In genomic region chr6:141484726-141485125, GRCh38 we compare ENCODE assay signal across 8 cellular contexts.
DNase-seq lines count a peak whose midpoint lies in the region; ATAC-seq and TF ChIP-seq lines count a peak whose summit lies in the region.

No MANE protein-coding gene starts in this region.

- H3K27me3 Mint-ChIP-seq in activated naive CD4-positive, alpha-beta T cell treated with anti-CD3 and anti-CD28 coated beads, Interleukin-2, amount 50 U/mL, for 24 hours: no peaks in the 10 kb centered on the region

- POLR2A ChIA-PET in RWPE1 (lab: Yijun Ruan, JAX; ENCODE audit: low non-redundant PET): no interaction called here

- ATAC-seq in activated CD4-positive, CD25-positive, alpha-beta regulatory T cell treated with anti-CD3 and anti-CD28 coated beads, Interleukin-2, amount 50 U/mL, for 24 hours: peak; percentile 59 to 63

- no peaks in the 10 kb centered on the region for H3K27me3 ChIP-seq in Karpas-422 (ENCODE audit: low read length)

- H3K9me3 Mint-ChIP-seq in activated naive CD4-positive, alpha-beta T cell treated with anti-CD3 and anti-CD28 coated beads, Interleukin-2, amount 50 U/mL, for 24 hours: peaks cover 11% of the 10 kb centered on the region

- H3K4me3 Mint-ChIP-seq in activated naive CD4-positive, alpha-beta T cell treated with anti-CD3 and anti-CD28 coated beads, Interleukin-2, amount 50 U/mL, for 24 hours: peak overlapping the region; percentile 64

- peak overlapping the region; percentile 90 for H3K27ac ChIP-seq in Karpas-422 (ENCODE audit: low read length)
- H3K27ac ChIP-seq in RWPE1: no peak overlapping the region

- H3K4me2 ChIP-seq in Karpas-422 (ENCODE audit: low read depth, low read length, poor library complexity, severe bottlenecking): peak overlapping the region; percentile 67

- peaks cover 40% of the 10 kb centered on the region for H3K4me1 ChIP-seq in Karpas-422 (ENCODE audit: low read length)

- H3K36me3 Mint-ChIP-seq in activated naive CD4-positive, alpha-beta T cell treated with anti-CD3 and anti-CD28 coated beads, Interleukin-2, amount 50 U/mL, for 24 hours: no peaks in the 10 kb centered on the region

- TF ChIP-seq CTCF in RWPE1 (conservative IDR thresholded peaks at IDR 0.05; ENCODE audit: low read depth): no peak

- H3K9me2 ChIP-seq in Karpas-422 (replicated peaks; ENCODE audit: insufficient read depth, low read length): no peaks in the 10 kb centered on the region

- H3K9me3 ChIP-seq in Karpas-422 (ENCODE audit: low read length): no peaks in the 10 kb centered on the region

- peak overlapping the region; percentile 50; the same call in 1 of the 2 replicates for H3K4me3 ChIP-seq in Karpas-422 (ENCODE audit: low read length)

- H3K36me3 ChIP-seq in Karpas-422 (ENCODE audit: insufficient read depth, low read length): no peaks in the 10 kb centered on the region

- DNase-seq in activated CD4-positive, CD25-positive, alpha-beta regulatory T cell (lab: John Stamatoyannopoulos, UW): no peak
- DNase-seq in H4 (ENCODE audit: low spot score) (peak; percentile 45), Karpas-422 (peak; percentile 86), COR-L47 (lab: John Stamatoyannopoulos, UW) (no peak), RWPE1 (ENCODE audit: low spot score) (no peak)
- peak in 2 of 3 donors; percentile 6 to 7 for DNase-seq in stimulated activated CD4-positive, alpha-beta T cell treated with anti-CD3 and anti-CD28 coated beads, TNF-alpha, amount 100 ng/mL, for 48 hours (ENCODE audit: low read depth in 3 of 3)

- H3K9ac ChIP-seq in Karpas-422 (ENCODE audit: low read length): peak overlapping the region; percentile 45

- H4K20me1 ChIP-seq in Karpas-422 (ENCODE audit: insufficient read depth, low read depth, low read length): no peaks in the 10 kb centered on the region

- H3K79me2 ChIP-seq in Karpas-422 (ENCODE audit: low read length): no peaks in the 10 kb centered on the region

- H3K4me1 Mint-ChIP-seq in activated naive CD4-positive, alpha-beta T cell treated with anti-CD3 and anti-CD28 coated beads, Interleukin-2, amount 50 U/mL, for 24 hours: peaks cover 47% of the 10 kb centered on the region

- H3K27ac Mint-ChIP-seq in activated naive CD4-positive, alpha-beta T cell treated with anti-CD3 and anti-CD28 coated beads, Interleukin-2, amount 50 U/mL, for 24 hours: peak overlapping the region; percentile 92

- CTCF ChIA-PET in RWPE1 (lab: Yijun Ruan, JAX): interaction anchor here (1.2 kb wide), 1 partner anchor 11 kb away, joined by 6 read pairs; no protein-coding TSS in a partner anchor

- 0 out of 2 replicates have a peak overlapping the region, but pooled peaks have one; percentile 17 for H2AFZ ChIP-seq in Karpas-422 (ENCODE audit: low read length)

Comparison
In these comparisons a context has a peak if more than half of its experiments do, and no peak if none do; other contexts are left out.
1. DNase-seq: peak in H4 (single experiment), Karpas-422 (single experiment) and stimulated activated CD4-positive, alpha-beta T cell treated with anti-CD3 and anti-CD28 coated beads, TNF-alpha, amount 100 ng/mL, for 48 hours (2 of 3); none in activated CD4-positive, CD25-positive, alpha-beta regulatory T cell (0 of 4), COR-L47 (single experiment) and RWPE1 (single experiment).